1 cellular context compared by ENCODE assay signal in the genomic region with DNA sequence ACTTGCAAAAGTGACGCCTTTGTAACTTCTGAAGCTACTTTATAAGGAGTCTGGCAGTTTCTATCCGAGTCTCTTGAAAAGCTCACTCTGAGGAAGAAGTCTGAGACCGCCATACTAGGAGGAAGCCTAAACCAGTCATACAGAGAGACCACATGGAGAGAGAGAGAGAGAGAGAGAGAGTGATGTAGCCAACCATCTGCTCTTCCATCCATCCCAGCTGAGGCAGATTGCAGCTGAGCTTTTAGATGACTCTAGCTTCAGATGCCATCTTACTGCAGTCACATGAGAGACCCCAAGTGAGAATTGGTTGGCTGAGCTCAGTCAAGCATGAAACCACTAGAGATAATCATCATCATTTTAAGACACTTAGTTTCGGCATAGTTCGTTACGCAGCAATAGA.
TF ChIP-seq lines count a peak whose summit lies in the region.

No MANE protein-coding gene starts in this region.

TF ChIP-seq in K562, 482 proteins besides CTCF, POLR2A, EP300 and RAD21 (continued from another document):
- TF ChIP-seq, protein P1, sequence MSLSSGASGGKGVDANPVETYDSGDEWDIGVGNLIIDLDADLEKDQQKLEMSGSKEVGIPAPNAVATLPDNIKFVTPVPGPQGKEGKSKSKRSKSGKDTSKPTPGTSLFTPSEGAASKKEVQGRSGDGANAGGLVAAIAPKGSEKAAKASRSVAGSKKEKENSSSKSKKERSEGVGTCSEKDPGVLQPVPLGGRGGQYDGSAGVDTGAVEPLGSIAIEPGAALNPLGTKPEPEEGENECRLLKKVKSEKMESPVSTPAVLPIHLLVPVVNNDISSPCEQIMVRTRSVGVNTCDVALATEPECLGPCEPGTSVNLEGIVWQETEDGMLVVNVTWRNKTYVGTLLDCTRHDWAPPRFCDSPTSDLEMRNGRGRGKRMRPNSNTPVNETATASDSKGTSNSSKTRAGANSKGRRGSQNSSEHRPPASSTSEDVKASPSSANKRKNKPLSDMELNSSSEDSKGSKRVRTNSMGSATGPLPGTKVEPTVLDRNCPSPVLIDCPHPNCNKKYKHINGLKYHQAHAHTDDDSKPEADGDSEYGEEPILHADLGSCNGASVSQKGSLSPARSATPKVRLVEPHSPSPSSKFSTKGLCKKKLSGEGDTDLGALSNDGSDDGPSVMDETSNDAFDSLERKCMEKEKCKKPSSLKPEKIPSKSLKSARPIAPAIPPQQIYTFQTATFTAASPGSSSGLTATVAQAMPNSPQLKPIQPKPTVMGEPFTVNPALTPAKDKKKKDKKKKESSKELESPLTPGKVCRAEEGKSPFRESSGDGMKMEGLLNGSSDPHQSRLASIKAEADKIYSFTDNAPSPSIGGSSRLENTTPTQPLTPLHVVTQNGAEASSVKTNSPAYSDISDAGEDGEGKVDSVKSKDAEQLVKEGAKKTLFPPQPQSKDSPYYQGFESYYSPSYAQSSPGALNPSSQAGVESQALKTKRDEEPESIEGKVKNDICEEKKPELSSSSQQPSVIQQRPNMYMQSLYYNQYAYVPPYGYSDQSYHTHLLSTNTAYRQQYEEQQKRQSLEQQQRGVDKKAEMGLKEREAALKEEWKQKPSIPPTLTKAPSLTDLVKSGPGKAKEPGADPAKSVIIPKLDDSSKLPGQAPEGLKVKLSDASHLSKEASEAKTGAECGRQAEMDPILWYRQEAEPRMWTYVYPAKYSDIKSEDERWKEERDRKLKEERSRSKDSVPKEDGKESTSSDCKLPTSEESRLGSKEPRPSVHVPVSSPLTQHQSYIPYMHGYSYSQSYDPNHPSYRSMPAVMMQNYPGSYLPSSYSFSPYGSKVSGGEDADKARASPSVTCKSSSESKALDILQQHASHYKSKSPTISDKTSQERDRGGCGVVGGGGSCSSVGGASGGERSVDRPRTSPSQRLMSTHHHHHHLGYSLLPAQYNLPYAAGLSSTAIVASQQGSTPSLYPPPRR (CRISPR knock-in tag; IDR thresholded peaks at IDR 0.05; ENCODE audit: borderline replicate concordance), result no peak
- TF ChIP-seq ETV6 (IDR thresholded peaks at IDR 0.05; ENCODE audit: borderline replicate concordance in 1 of 2, low read depth in 2 of 2, low read length in 1 of 2) (no peak), ETV6 (CRISPR knock-in tag; IDR thresholded peaks at IDR 0.05; ENCODE audit: borderline replicate concordance) (no peak), CREM (IDR thresholded peaks at IDR 0.05; ENCODE audit: low read depth) (no peak)
